ENCODE assay signal across 19 cellular contexts in the genomic region with DNA sequence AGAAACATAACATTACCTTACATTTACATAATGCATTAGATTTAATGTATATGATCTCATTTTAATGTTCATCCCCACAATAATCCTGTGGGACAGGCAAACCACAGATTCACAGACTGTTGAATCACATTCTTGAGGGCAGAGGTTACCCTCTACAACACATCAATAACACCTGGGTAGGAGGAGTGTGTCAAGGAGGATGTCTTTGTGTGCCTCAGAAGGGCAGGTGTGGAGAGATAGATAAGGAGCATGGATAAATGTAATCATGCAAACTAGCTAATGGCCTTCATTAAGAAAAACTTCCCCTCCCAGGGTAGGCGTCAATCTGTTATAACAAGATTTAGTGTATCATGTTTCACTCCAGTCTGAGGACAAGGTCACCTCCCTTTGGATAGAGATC. TPM values are rescaled to one million over a fixed set of nuclear protein-coding genes. Genes with fewer than 3 reads are reported as not detected.
DNase-seq lines count a peak whose midpoint lies in the region; ATAC-seq, FAIRE-seq and TF ChIP-seq lines count a peak whose summit lies in the region.
"Had no signal": no experiment of that assay in that cellular context is flagged by ENCODE, and none has a peak within 500 bp of the region (broad histone marks: within the 10 kb centered on the region; RNA-seq: fewer than 3 reads in every experiment).

No MANE protein-coding gene starts in this region.

- no peaks in the 10 kb centered on the region for H4K20me1 ChIP-seq in PC-3 (ENCODE audit: low read length)

- TF ChIP-seq CTCF in CD14-positive monocyte (IDR thresholded peaks at IDR 0.05) (no peak), PC-3 (conservative IDR thresholded peaks at IDR 0.05; ENCODE audit: low read depth, low read length) (no peak), esophagus squamous epithelium (IDR thresholded peaks at IDR 0.05) (no peak)

- peaks cover 13% of the 10 kb centered on the region for H3K4me1 Mint-ChIP-seq in CD14-positive monocyte

- POLR2A ChIA-PET in PC-3 (lab: Charles Lee; ENCODE audit: unreplicated experiment): interaction anchor here (0.7 kb wide), 1 partner anchor 114 kb away, joined by 12 read pairs; no protein-coding TSS in a partner anchor

- TF ChIP-seq POLR2A in H54 (IDR thresholded peaks at IDR 0.05; ENCODE audit: low read depth, low read length) (no peak), esophagus squamous epithelium (IDR thresholded peaks at IDR 0.05) (no peak)

- H3K9ac ChIP-seq in PC-3 (ENCODE audit: low read length): no peak overlapping the region

- H3K4me1 ChIP-seq in PC-3 (ENCODE audit: insufficient read depth, low read length) (peaks cover 46% of the 10 kb centered on the region), esophagus squamous epithelium (no peaks in the 10 kb centered on the region)

- DNase-seq in CD14-positive monocyte (ENCODE audit: low spot score) (no peak), H54 (ENCODE audit: insufficient read length, low spot score) (no peak), PC-3 (peak; percentile 52), glomerular visceral epithelial cell (ENCODE audit: extremely low spot score) (peak; percentile 24), left ventricle myocardium superior (no peak), esophagus squamous epithelium (lab: John Stamatoyannopoulos, UW) (no peak), NCI-H526 (lab: John Stamatoyannopoulos, UW) (no peak)
- DNase-seq: CD8-positive, alpha-beta T cell; H9; MG63; NCI-H1092; NCI-H1694 treated with DMSO at 0.1 percent for 48 hours; NCI-H2107; NCI-H446; SHP77 treated with DMSO at 0.1 percent for 48 hours; T-helper 1 cell had no signal

- no peak overlapping the region for H3K4me2 ChIP-seq in PC-3 (ENCODE audit: low read length)

- ATAC-seq in PC-3: no peak
- no peak for ATAC-seq in left ventricle myocardium superior
- ATAC-seq in HG03521 (IDR thresholded peaks at IDR 0.05; ENCODE audit: unreplicated experiment): no peak
- ATAC-seq: CD8-positive, alpha-beta T cell; SK-N-SH treated with all-trans-retinoic acid at 6 μM for 48 hours had no signal

- H3K4me3 Mint-ChIP-seq in CD14-positive monocyte: no peak overlapping the region
- H3K4me3 Mint-ChIP-seq: CD8-positive, alpha-beta T cell; H9 had no signal

- H3K36me3 ChIP-seq in PC-3 (ENCODE audit: low read depth, low read length) (no peaks in the 10 kb centered on the region), esophagus squamous epithelium (no peaks in the 10 kb centered on the region)
- H3K36me3 ChIP-seq: MG63 had no signal

- WGBS in esophagus squamous epithelium, 2 donors: 93 to 100% methylated on average over 1 of the region's 1 CpG

- peak; percentile 82 for FAIRE-seq in H54 (lab: Jason Lieb, UNC)
- FAIRE-seq: D721Med had no signal

- H2AFZ ChIP-seq in PC-3 (ENCODE audit: low read length): no peak overlapping the region

- H3K79me2 ChIP-seq in PC-3 (ENCODE audit: low read length): no peaks in the 10 kb centered on the region

- peaks cover 0 to 8% (median 2%) of the 10 kb centered on the region in 7 donors for H3K9me3 Mint-ChIP-seq in CD14-positive monocyte
- H3K9me3 Mint-ChIP-seq: CD8-positive, alpha-beta T cell; H9 had no signal

- peak overlapping the region in 5 of 7 donors; percentile 66 to 82 (median 80) for H3K27ac Mint-ChIP-seq in CD14-positive monocyte
- H3K27ac Mint-ChIP-seq: CD8-positive, alpha-beta T cell; H9 had no signal

- H3K4me3 ChIP-seq in PC-3 (ENCODE audit: low read length) (no peak overlapping the region), esophagus squamous epithelium (no peak overlapping the region)
- H3K4me3 ChIP-seq: MG63 had no signal

- H3F3A ChIP-seq in PC-3 (ENCODE audit: low read length, unreplicated experiment): no peaks in the 10 kb centered on the region

- no peaks in the 10 kb centered on the region for H3K9me2 ChIP-seq in PC-3 (replicated peaks; ENCODE audit: low read length)

- BruUV-seq in PC-3 (replicated peaks; lab: Mats Ljungman, UMichigan): no TSS peak

- peaks cover 6 to 11% (median 7%) of the 10 kb centered on the region in 3 donors for H3K27me3 Mint-ChIP-seq in CD14-positive monocyte (ENCODE audit: low read depth in 3 of 3)

- no peaks in the 10 kb centered on the region for H3K36me3 Mint-ChIP-seq in CD14-positive monocyte
- H3K36me3 Mint-ChIP-seq: CD8-positive, alpha-beta T cell had no signal

- H3K9me3 ChIP-seq in PC-3 (ENCODE audit: low read length): no peaks in the 10 kb centered on the region
- H3K9me3 ChIP-seq in esophagus squamous epithelium: no peaks in the 10 kb centered on the region
- H3K9me3 ChIP-seq: MG63 had no signal

- H3K27ac ChIP-seq in PC-3 (ENCODE audit: low read length) (peak overlapping the region; percentile 79), esophagus squamous epithelium (no peak overlapping the region)

- CTCF ChIA-PET in PC-3 (lab: Charles Lee): no interaction called here

- intact Hi-C loops in CD14-positive monocyte (cut with micrococcal nuclease): no loop called here
- intact Hi-C loops in PC-3 (cut with micrococcal nuclease): no loop called here
- intact Hi-C loops in left ventricle myocardium superior (cut with micrococcal nuclease): no loop called here
- intact Hi-C loops in esophagus squamous epithelium (cut with DNase I): no loop called here

- no peaks in the 10 kb centered on the region for H3K27me3 ChIP-seq in PC-3 (ENCODE audit: low read length)
- H3K27me3 ChIP-seq in esophagus squamous epithelium: no peaks in the 10 kb centered on the region
- H3K27me3 ChIP-seq: MG63 had no signal

RNA-seq across cellular contexts. Expression of gene MB21D2, which starts 12.9 kb away (rescaled TPM):
- under 1 TPM; 0.37 to 0.59 TPM for polyA plus RNA-seq in CD14-positive monocyte
- total RNA-seq in PC-3 (2014; rRNA removed): 22.5 and 26.0 TPM in 2 replicates
- 1.8 TPM for total RNA-seq in left ventricle myocardium superior
- total RNA-seq in esophagus squamous epithelium: 1 to 10 TPM in 3 of 4 donors, under 1 TPM in 1; 0.72 to 3.6 (median 2.8) TPM

Comparison
In these comparisons a context has a peak if more than half of its experiments do, and no peak if none do; other contexts are left out.
1. DNase-seq: peak in PC-3 (single experiment) and glomerular visceral epithelial cell (single experiment); none in CD14-positive monocyte (single experiment), H54 (single experiment), left ventricle myocardium superior (single experiment), esophagus squamous epithelium (single experiment) and NCI-H526 (0 of 2).